Comparison of ENCODE assay signal across 28 cellular contexts in the genomic region with DNA sequence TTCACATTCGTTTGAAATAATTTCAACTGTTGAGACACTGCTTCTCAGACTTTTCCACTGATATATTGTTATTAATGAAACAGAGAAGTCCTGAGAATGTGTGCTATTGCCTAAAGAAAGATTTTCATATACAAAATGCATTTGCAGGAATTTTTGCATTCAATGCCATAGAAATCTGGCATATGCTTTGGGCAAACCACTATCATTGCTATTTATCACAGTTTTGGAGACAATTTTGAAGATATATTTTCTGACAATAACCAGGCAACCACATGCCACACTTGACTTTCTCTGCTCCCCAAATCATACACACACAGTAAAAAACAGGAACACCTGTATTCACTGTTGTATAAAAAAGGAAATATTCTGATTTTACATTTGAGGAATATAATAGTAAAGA.
"Had no signal": no experiment of that assay in that cellular context is flagged by ENCODE, and none has a peak within 500 bp of the region (broad histone marks: within the 10 kb centered on the region; RNA-seq: fewer than 3 reads in every experiment).

No MANE protein-coding gene starts in this region.

- H3K9me3 ChIP-seq: stomach, suprapubic skin, testis, thoracic aorta, thyroid gland, tibial artery, tibial nerve, transverse colon, upper lobe of left lung, upper lobe of right lung, uterus, vagina had no signal

- H3K27me3 ChIP-seq: stomach, suprapubic skin, testis, thyroid gland, tibial artery, tibial nerve, transverse colon, upper lobe of left lung, upper lobe of right lung, uterus, vagina had no signal

- H3K36me3 Mint-ChIP-seq: stimulated activated effector memory CD8-positive, alpha-beta T cell treated with anti-CD3 and anti-CD28 coated beads, Interleukin-12 subunit alpha, Interleukin-12 subunit beta, amount 100 ng/mL, for 72 hours; stimulated activated memory B cell treated with anti-CD40 and anti-IgM and Interleukin-4, amounts not matched to agents 10 μg/mL and 1 μg/mL and 100 μg/mL, for 72 hours; stimulated activated naive B cell treated with anti-CD40 and anti-IgM and Interleukin-4, amounts not matched to agents 10 μg/mL and 1 μg/mL and 100 μg/mL, for 72 hours; type B pancreatic cell had no signal

- H3K4me1 Mint-ChIP-seq: stimulated activated effector memory CD8-positive, alpha-beta T cell treated with anti-CD3 and anti-CD28 coated beads, Interleukin-12 subunit alpha, Interleukin-12 subunit beta, amount 100 ng/mL, for 72 hours; stimulated activated memory B cell treated with anti-CD40 and anti-IgM and Interleukin-4, amounts not matched to agents 10 μg/mL and 1 μg/mL and 100 μg/mL, for 72 hours; stimulated activated naive B cell treated with anti-CD40 and anti-IgM and Interleukin-4, amounts not matched to agents 10 μg/mL and 1 μg/mL and 100 μg/mL, for 72 hours; stimulated activated naive CD8-positive, alpha-beta T cell treated with anti-CD3 and anti-CD28 coated beads, Interleukin-15, amount 100 ng/mL, for 72 hours had no signal

- H3K27me3 Mint-ChIP-seq: stimulated activated memory B cell treated with anti-CD40 and anti-IgM and Interleukin-4, amounts not matched to agents 10 μg/mL and 1 μg/mL and 100 μg/mL, for 72 hours; stimulated activated naive B cell treated with anti-CD40 and anti-IgM and Interleukin-4, amounts not matched to agents 10 μg/mL and 1 μg/mL and 100 μg/mL, for 72 hours; stimulated activated naive CD8-positive, alpha-beta T cell treated with anti-CD3 and anti-CD28 coated beads, Interleukin-15, amount 100 ng/mL, for 72 hours; stimulated activated naive CD8-positive, alpha-beta T cell treated with anti-CD3 and anti-CD28 coated beads, Interleukin-15, Interleukin-2, amounts not matched to agents 100 ng/mL and 50 ng/mL, for 24 hours; type B pancreatic cell had no signal

- H3K36me3 ChIP-seq: stomach, suprapubic skin, thoracic aorta, thyroid gland, tibial artery, tibial nerve, transverse colon, upper lobe of left lung, upper lobe of right lung, uterus, vagina had no signal

- H3K27ac ChIP-seq: stomach, suprapubic skin, testis, thoracic aorta, thyroid gland, tibial artery, tibial nerve, transverse colon, upper lobe of left lung, upper lobe of right lung, uterus, vagina had no signal

- H3K4me1 ChIP-seq: stomach, suprapubic skin, testis, thyroid gland, tibial artery, tibial nerve, transverse colon, upper lobe of left lung, upper lobe of right lung, uterus, vagina had no signal

- H3K4me3 ChIP-seq: stomach, suprapubic skin, testis, thoracic aorta, thyroid gland, tibial artery, tibial nerve, transverse colon, upper lobe of left lung, upper lobe of right lung, uterus, vagina had no signal

- H3K4me3 Mint-ChIP-seq: stimulated activated effector memory CD8-positive, alpha-beta T cell treated with anti-CD3 and anti-CD28 coated beads, Interleukin-12 subunit alpha, Interleukin-12 subunit beta, amount 100 ng/mL, for 72 hours; stimulated activated memory B cell treated with anti-CD40 and anti-IgM and Interleukin-4, amounts not matched to agents 10 μg/mL and 1 μg/mL and 100 μg/mL, for 72 hours; stimulated activated naive B cell treated with anti-CD40 and anti-IgM and Interleukin-4, amounts not matched to agents 10 μg/mL and 1 μg/mL and 100 μg/mL, for 72 hours; stimulated activated naive CD8-positive, alpha-beta T cell treated with anti-CD3 and anti-CD28 coated beads, Interleukin-15, amount 100 ng/mL, for 72 hours; stimulated activated naive CD8-positive, alpha-beta T cell treated with anti-CD3 and anti-CD28 coated beads, Interleukin-15, Interleukin-2, amounts not matched to agents 100 ng/mL and 50 ng/mL, for 24 hours; type B pancreatic cell had no signal

- H3K9me3 Mint-ChIP-seq: stimulated activated memory B cell treated with anti-CD40 and anti-IgM and Interleukin-4, amounts not matched to agents 10 μg/mL and 1 μg/mL and 100 μg/mL, for 72 hours; type B pancreatic cell had no signal

- ATAC-seq: stimulated activated effector memory CD8-positive, alpha-beta T cell treated with anti-CD3 and anti-CD28 coated beads, Interleukin-12 subunit alpha, Interleukin-12 subunit beta, amount 100 ng/mL, for 72 hours; stimulated activated memory B cell treated with anti-CD40 and anti-IgM and Interleukin-4, amounts not matched to agents 10 μg/mL and 1 μg/mL and 100 μg/mL, for 72 hours; stimulated activated naive B cell treated with anti-CD40 and anti-IgM and Interleukin-4, amounts not matched to agents 10 μg/mL and 1 μg/mL and 100 μg/mL, for 72 hours; stimulated activated naive CD8-positive, alpha-beta T cell treated with anti-CD3 and anti-CD28 coated beads, Interleukin-15, amount 100 ng/mL, for 72 hours; stimulated activated naive CD8-positive, alpha-beta T cell treated with anti-CD3 and anti-CD28 coated beads, Interleukin-15, Interleukin-2, amounts not matched to agents 100 U/mL and 50 U/mL, for 24 hours; upper lobe of right lung had no signal

- DNase-seq: stimulated activated CD4-positive, alpha-beta T cell treated with anti-CD3 and anti-CD28 coated beads, Interleukin-2, amount 100 ng/mL, for 48 hours; stimulated activated CD4-positive, alpha-beta T cell treated with anti-CD3 and anti-CD28 coated beads, Interleukin-4, amount 100 ng/mL, for 1 hour; stimulated activated CD4-positive, alpha-beta T cell treated with anti-CD3 and anti-CD28 coated beads, Interleukin-4, amount 100 ng/mL, for 24 hours; stimulated activated CD4-positive, alpha-beta T cell treated with anti-CD3 and anti-CD28 coated beads, Interleukin-4, amount 100 ng/mL, for 4 hours; stimulated activated CD8-positive, alpha-beta memory T cell treated with anti-CD3 and anti-CD28 coated beads, Interleukin-4, amount 100 ng/mL, for 48 hours; stimulated activated naive B cell treated with anti-CD40 and anti-IgM and Interleukin-4, amounts not matched to agents 10 μg/mL and 1 μg/mL and 100 μg/mL, for 72 hours; stimulated activated naive CD4-positive, alpha-beta T cell; stimulated activated naive CD4-positive, alpha-beta T cell treated with Interleukin-2 at 50 U/mL for 16 hours; stimulated activated naive CD8-positive, alpha-beta T cell treated with anti-CD3 and anti-CD28 coated beads, Interleukin-15, amount 100 ng/mL, for 72 hours; stimulated activated naive CD8-positive, alpha-beta T cell treated with anti-CD3 and anti-CD28 coated beads, Interleukin-15, Interleukin-2, amounts not matched to agents 100 U/mL and 50 U/mL, for 24 hours; stomach; substantia nigra; testis; thyroid gland; tibial artery; transverse colon; trophoblast cell; upper lobe of left lung; upper lobe of right lung; uterus had no signal

- H3K27ac Mint-ChIP-seq: stimulated activated effector memory CD8-positive, alpha-beta T cell treated with anti-CD3 and anti-CD28 coated beads, Interleukin-12 subunit alpha, Interleukin-12 subunit beta, amount 100 ng/mL, for 72 hours; stimulated activated memory B cell treated with anti-CD40 and anti-IgM and Interleukin-4, amounts not matched to agents 10 μg/mL and 1 μg/mL and 100 μg/mL, for 72 hours; stimulated activated naive B cell treated with anti-CD40 and anti-IgM and Interleukin-4, amounts not matched to agents 10 μg/mL and 1 μg/mL and 100 μg/mL, for 72 hours; stimulated activated naive CD8-positive, alpha-beta T cell treated with anti-CD3 and anti-CD28 coated beads, Interleukin-15, amount 100 ng/mL, for 72 hours; stimulated activated naive CD8-positive, alpha-beta T cell treated with anti-CD3 and anti-CD28 coated beads, Interleukin-15, Interleukin-2, amounts not matched to agents 100 ng/mL and 50 ng/mL, for 24 hours; type B pancreatic cell had no signal
